In genomic region chr7:151442776-151443496, GRCh38 we compare ENCODE assay signal across 19 cellular contexts. TPM values are rescaled to one million over a fixed set of nuclear protein-coding genes. Genes with fewer than 3 reads are reported as not detected.
DNase-seq lines count a peak whose midpoint lies in the region; ATAC-seq and TF ChIP-seq lines count a peak whose summit lies in the region.
"Had no signal": no experiment of that assay in that cellular context is flagged by ENCODE, and none has a peak within 500 bp of the region (broad histone marks: within the 10 kb centered on the region; RNA-seq: fewer than 3 reads in every experiment).

No MANE protein-coding gene starts in this region.

- CTCF ChIA-PET in activated CD8-positive, alpha-beta T cell treated with anti-CD3 and anti-CD28 coated beads for 36 hours (lab: Charles Lee) = interaction anchor here (1.0 to 4.1 kb wide), 5 partner anchors 9 to 127 kb away, joined by 3 to 22 read pairs (median 5); no protein-coding TSS in a partner anchor
- CTCF ChIA-PET in activated CD8-positive, alpha-beta T cell treated with anti-CD3 and anti-CD28 coated beads, Interleukin-2, amount 10 ng/mL, durations not matched to agents 7 days and 5 days (lab: Charles Lee) = interaction anchor here (0.8 to 2.8 kb wide), 4 partner anchors 10 to 127 kb away, joined by 4 to 14 read pairs (median 6); no protein-coding TSS in a partner anchor

- peaks cover 38% of the 10 kb centered on the region for H3K4me1 Mint-ChIP-seq in activated CD8-positive, alpha-beta T cell treated with anti-CD3 and anti-CD28 coated beads for 36 hours (ENCODE audit: low read depth)
- peaks cover 22% of the 10 kb centered on the region for H3K4me1 Mint-ChIP-seq in activated CD8-positive, alpha-beta T cell treated with anti-CD3 and anti-CD28 coated beads, Interleukin-2, amount 10 ng/mL, durations not matched to agents 7 days and 5 days (ENCODE audit: low read depth)
- H3K4me1 Mint-ChIP-seq in activated T-helper 17 cell treated with anti-CD3 and anti-CD28 coated beads, Interleukin-2, amount 50 U/mL, for 72 hours = peaks cover 25% of the 10 kb centered on the region
- H3K4me1 Mint-ChIP-seq in nephron = peaks cover 36% of the 10 kb centered on the region

- DNase-seq in activated CD8-positive, alpha-beta T cell treated with anti-CD3 and anti-CD28 coated beads for 36 hours = no peak
- no peak for DNase-seq in activated CD8-positive, alpha-beta T cell treated with anti-CD3 and anti-CD28 coated beads, Interleukin-2, amount 10 ng/mL, durations not matched to agents 7 days and 5 days
- no peak for DNase-seq in thyroid gland
- DNase-seq in stomach = no peak
- DNase-seq in stimulated activated naive CD4-positive, alpha-beta T cell (lab: John Stamatoyannopoulos, UW) = no peak
- DNase-seq: C1 segment of cervical spinal cord, COR-L47, H7, NCI-H1092, NCI-H1694, NCI-H446, NCI-H748 treated with DMSO at 0.1 percent for 48 hours, PC-3, Right ventricle myocardium superior had no signal

- POLR2A ChIA-PET in activated CD8-positive, alpha-beta T cell treated with anti-CD3 and anti-CD28 coated beads for 36 hours (lab: Charles Lee) = interaction anchor here (0.6 to 1.3 kb wide), 3 partner anchors 10 to 92 kb away, joined by 3 read pairs; no protein-coding TSS in a partner anchor
- POLR2A ChIA-PET in activated CD8-positive, alpha-beta T cell treated with anti-CD3 and anti-CD28 coated beads, Interleukin-2, amount 10 ng/mL, durations not matched to agents 7 days and 5 days (lab: Charles Lee) = no interaction called here

- no peaks in the 10 kb centered on the region for H3K27me3 Mint-ChIP-seq in activated CD8-positive, alpha-beta T cell treated with anti-CD3 and anti-CD28 coated beads for 36 hours
- H3K27me3 Mint-ChIP-seq in activated CD8-positive, alpha-beta T cell treated with anti-CD3 and anti-CD28 coated beads, Interleukin-2, amount 10 ng/mL, durations not matched to agents 7 days and 5 days (ENCODE audit: low read depth) = peaks cover 5% of the 10 kb centered on the region
- H3K27me3 Mint-ChIP-seq in activated T-helper 17 cell treated with anti-CD3 and anti-CD28 coated beads, Interleukin-2, amount 50 U/mL, for 72 hours = no peaks in the 10 kb centered on the region
- peaks cover 15% of the 10 kb centered on the region for H3K27me3 Mint-ChIP-seq in nephron (ENCODE audit: low read depth)

- TF ChIP-seq CTCF in activated CD8-positive, alpha-beta T cell treated with anti-CD3 and anti-CD28 coated beads for 36 hours (IDR thresholded peaks at IDR 0.05) = no peak
- no peak for TF ChIP-seq CTCF in nephron (IDR thresholded peaks at IDR 0.05; ENCODE audit: unreplicated experiment in 3 of 3)
- TF ChIP-seq CTCF in thyroid gland (IDR thresholded peaks at IDR 0.05) = no peak
- no peak for TF ChIP-seq CTCF in stomach (IDR thresholded peaks at IDR 0.05)

- no peaks in the 10 kb centered on the region for H3K36me3 ChIP-seq in thyroid gland
- H3K36me3 ChIP-seq in stomach = no peaks in the 10 kb centered on the region

- H3K4me3 ChIP-seq in thyroid gland (replicated peaks in 1 of 3) = no peak overlapping the region
- no peak overlapping the region for H3K4me3 ChIP-seq in stomach

- no peak for TF ChIP-seq EP300 in stomach (IDR thresholded peaks at IDR 0.05)

- peak overlapping the region; percentile 32 for H3K27ac Mint-ChIP-seq in activated CD8-positive, alpha-beta T cell treated with anti-CD3 and anti-CD28 coated beads for 36 hours
- no peak overlapping the region for H3K27ac Mint-ChIP-seq in activated CD8-positive, alpha-beta T cell treated with anti-CD3 and anti-CD28 coated beads, Interleukin-2, amount 10 ng/mL, durations not matched to agents 7 days and 5 days
- H3K27ac Mint-ChIP-seq in activated T-helper 17 cell treated with anti-CD3 and anti-CD28 coated beads, Interleukin-2, amount 50 U/mL, for 72 hours = peak overlapping the region; percentile 32
- H3K27ac Mint-ChIP-seq in nephron = peak overlapping the region; percentile 41 to 80 (median 73)

- H3K36me3 Mint-ChIP-seq in activated CD8-positive, alpha-beta T cell treated with anti-CD3 and anti-CD28 coated beads for 36 hours (ENCODE audit: low read depth) = no peaks in the 10 kb centered on the region
- no peaks in the 10 kb centered on the region for H3K36me3 Mint-ChIP-seq in activated CD8-positive, alpha-beta T cell treated with anti-CD3 and anti-CD28 coated beads, Interleukin-2, amount 10 ng/mL, durations not matched to agents 7 days and 5 days (ENCODE audit: low read depth)
- H3K36me3 Mint-ChIP-seq in activated T-helper 17 cell treated with anti-CD3 and anti-CD28 coated beads, Interleukin-2, amount 50 U/mL, for 72 hours (ENCODE audit: low read depth) = no peaks in the 10 kb centered on the region
- H3K36me3 Mint-ChIP-seq in nephron (ENCODE audit: low read depth) = no peaks in the 10 kb centered on the region

- H3K27ac ChIP-seq in thyroid gland (peak overlapping the region; percentile 26 to 95 (median 92)), stomach (peak overlapping the region in 1 of 5 donors; percentile 79)
- H3K27ac ChIP-seq: 22Rv1 had no signal

- H3K9me3 Mint-ChIP-seq in activated CD8-positive, alpha-beta T cell treated with anti-CD3 and anti-CD28 coated beads for 36 hours = no peaks in the 10 kb centered on the region
- no peaks in the 10 kb centered on the region for H3K9me3 Mint-ChIP-seq in activated CD8-positive, alpha-beta T cell treated with anti-CD3 and anti-CD28 coated beads, Interleukin-2, amount 10 ng/mL, durations not matched to agents 7 days and 5 days (ENCODE audit: insufficient read depth)
- H3K9me3 Mint-ChIP-seq in activated T-helper 17 cell treated with anti-CD3 and anti-CD28 coated beads, Interleukin-2, amount 50 U/mL, for 72 hours = no peaks in the 10 kb centered on the region
- H3K9me3 Mint-ChIP-seq in nephron = no peaks in the 10 kb centered on the region

- H3K4me3 Mint-ChIP-seq in activated CD8-positive, alpha-beta T cell treated with anti-CD3 and anti-CD28 coated beads for 36 hours = no peak overlapping the region
- H3K4me3 Mint-ChIP-seq in activated CD8-positive, alpha-beta T cell treated with anti-CD3 and anti-CD28 coated beads, Interleukin-2, amount 10 ng/mL, durations not matched to agents 7 days and 5 days = no peak overlapping the region
- no peak overlapping the region for H3K4me3 Mint-ChIP-seq in activated T-helper 17 cell treated with anti-CD3 and anti-CD28 coated beads, Interleukin-2, amount 50 U/mL, for 72 hours
- peak overlapping the region in 2 of 3 experiments; percentile 37 to 49 for H3K4me3 Mint-ChIP-seq in nephron

- ATAC-seq in activated CD8-positive, alpha-beta T cell treated with anti-CD3 and anti-CD28 coated beads for 36 hours = no peak
- ATAC-seq in activated CD8-positive, alpha-beta T cell treated with anti-CD3 and anti-CD28 coated beads, Interleukin-2, amount 10 ng/mL, durations not matched to agents 7 days and 5 days = no peak
- ATAC-seq in activated T-helper 17 cell treated with anti-CD3 and anti-CD28 coated beads, Interleukin-2, amount 50 U/mL, for 72 hours (replicated peaks) = no peak
- no peak for ATAC-seq in GM21576 (IDR thresholded peaks at IDR 0.05; ENCODE audit: unreplicated experiment)
- ATAC-seq: PC-3 had no signal

- H3K27me3 ChIP-seq in thyroid gland (no peaks in the 10 kb centered on the region), stomach (peaks cover 0 to 30% (median 17%) of the 10 kb centered on the region in 3 donors)

- peaks cover 41 to 53% of the 10 kb centered on the region in 2 donors for H3K4me1 ChIP-seq in thyroid gland
- peaks cover 12 to 37% (median 27%) of the 10 kb centered on the region in 4 donors for H3K4me1 ChIP-seq in stomach

- TF ChIP-seq POLR2A in thyroid gland (IDR thresholded peaks at IDR 0.05) (no peak), stomach (IDR thresholded peaks at IDR 0.05) (no peak)

- intact Hi-C loops in activated CD8-positive, alpha-beta T cell treated with anti-CD3 and anti-CD28 coated beads for 36 hours (cut with micrococcal nuclease) = no loop called here
- intact Hi-C loops in thyroid gland (cut with DNase I) (no loop called here), stomach (cut with DNase I; ENCODE audit: low total_unique reads) (no loop called here)

- WGBS in thyroid gland, 2 donors = 80 to 89% methylated on average over 10 of the region's 10 CpGs
- WGBS in stomach, 5 donors = 79 to 83% (median 81%) methylated on average over 10 of the region's 10 CpGs

- H3K9me3 ChIP-seq in thyroid gland (no peaks in the 10 kb centered on the region), stomach (no peaks in the 10 kb centered on the region)

RNA-seq across cellular contexts. Expression of gene CRYGN, which starts 3.0 kb away (rescaled TPM):
- under 1 TPM; 0.16 to 0.90 TPM for total RNA-seq in activated CD8-positive, alpha-beta T cell treated with anti-CD3 and anti-CD28 coated beads for 36 hours
- under 1 TPM; 0.34 to 0.50 TPM for total RNA-seq in activated CD8-positive, alpha-beta T cell treated with anti-CD3 and anti-CD28 coated beads, Interleukin-2, amount 10 ng/mL, durations not matched to agents 7 days and 5 days
- not detected for total RNA-seq in activated T-helper 17 cell treated with anti-CD3 and anti-CD28 coated beads, Interleukin-2, amount 50 U/mL, for 72 hours
- total RNA-seq in thyroid gland = 10 to 100 TPM; 16.4 to 45.5 (median 24.5) TPM
- not detected for total RNA-seq in stomach
- not detected for polyA plus RNA-seq in stomach
- total RNA-seq: M059J had no signal

RNA-seq across cellular contexts. Expression of gene WDR86, which starts 33.1 kb away (rescaled TPM):
- under 1 TPM; 0.25 TPM for total RNA-seq in activated CD8-positive, alpha-beta T cell treated with anti-CD3 and anti-CD28 coated beads for 36 hours
- under 1 TPM; 0.26 to 0.32 TPM for total RNA-seq in activated CD8-positive, alpha-beta T cell treated with anti-CD3 and anti-CD28 coated beads, Interleukin-2, amount 10 ng/mL, durations not matched to agents 7 days and 5 days
- total RNA-seq in activated T-helper 17 cell treated with anti-CD3 and anti-CD28 coated beads, Interleukin-2, amount 50 U/mL, for 72 hours = under 1 TPM in 1 of 2 donors, not detected in 1; 0.45 TPM
- total RNA-seq in thyroid gland = 100 to 1,000 TPM in 3 of 4 donors, 10 to 100 TPM in 1; 99.5 to 203 (median 142) TPM
- total RNA-seq in stomach = 10 to 100 TPM in 1 of 5 donors, 1 to 10 TPM in 4; 1.2 to 15.8 (median 6.2) TPM
- polyA plus RNA-seq in stomach = 1 to 10 TPM; 2.2 to 7.5 (median 4.1) TPM
- total RNA-seq: PC-3 had no signal

Comparison
In these comparisons a context has a peak if more than half of its experiments do, and no peak if none do; other contexts are left out.
1. H3K4me3 Mint-ChIP-seq: peak in nephron (2 of 3); none in activated CD8-positive, alpha-beta T cell treated with anti-CD3 and anti-CD28 coated beads for 36 hours (single experiment), activated CD8-positive, alpha-beta T cell treated with anti-CD3 and anti-CD28 coated beads, Interleukin-2, amount 10 ng/mL, durations not matched to agents 7 days and 5 days (single experiment) and activated T-helper 17 cell treated with anti-CD3 and anti-CD28 coated beads, Interleukin-2, amount 50 U/mL, for 72 hours (single experiment).
2. RNA of gene CRYGN, which starts 3.0 kb away (total RNA-seq): 16.4 to 45.5 TPM in thyroid gland; 0.16 to 0.90 TPM in activated CD8-positive, alpha-beta T cell treated with anti-CD3 and anti-CD28 coated beads for 36 hours, 0.34 to 0.50 TPM in activated CD8-positive, alpha-beta T cell treated with anti-CD3 and anti-CD28 coated beads, Interleukin-2, amount 10 ng/mL, durations not matched to agents 7 days and 5 days, not detected in activated T-helper 17 cell treated with anti-CD3 and anti-CD28 coated beads, Interleukin-2, amount 50 U/mL, for 72 hours and not detected in stomach; every median in the first group is over 4 times any median in the second.
3. RNA of gene WDR86, which starts 33.1 kb away (total RNA-seq): 99.5 to 203 TPM in thyroid gland; 1.2 to 15.8 TPM in stomach, 0.45 TPM in activated T-helper 17 cell treated with anti-CD3 and anti-CD28 coated beads, Interleukin-2, amount 50 U/mL, for 72 hours, 0.26 to 0.32 TPM in activated CD8-positive, alpha-beta T cell treated with anti-CD3 and anti-CD28 coated beads, Interleukin-2, amount 10 ng/mL, durations not matched to agents 7 days and 5 days and 0.25 TPM in activated CD8-positive, alpha-beta T cell treated with anti-CD3 and anti-CD28 coated beads for 36 hours; every median in the first group is over 4 times any median in the second.